8 cellular contexts compared by ENCODE assay signal in genomic region chr2:132300574-132301378, GRCh38.
DNase-seq lines count a peak whose midpoint lies in the region; ATAC-seq, FAIRE-seq and TF ChIP-seq lines count a peak whose summit lies in the region.
"Not testable (repeated sequence)": the region's sequence is repeated elsewhere in the genome, so short reads cannot be mapped to it uniquely, and the experiment has no call there.

No MANE protein-coding gene starts in this region.

- H3K4me2 ChIP-seq in GM12878 (ENCODE audit: control insufficient read depth, insufficient read depth), result not testable (repeated sequence)

- H3K9me3 Mint-ChIP-seq in T-cell; activated T-cell treated with anti-CD3 and anti-CD28 coated beads, Interleukin-2, amount 50 U/mL, for 24 hours; memory B cell: not testable (repeated sequence)

- H3K4me1 ChIP-seq in GM12878 (ENCODE audit: control insufficient read depth, insufficient read depth, low read length); thymus (ENCODE audit: control insufficient read depth, insufficient read depth, low read length): not testable (repeated sequence)

- H3K9ac ChIP-seq in GM12878 (ENCODE audit: control insufficient read depth, insufficient read depth, low read length), result not testable (repeated sequence)

- H2AFZ ChIP-seq in GM12878 (ENCODE audit: control insufficient read depth, low read depth, low read length), result not testable (repeated sequence)

- POLR2A ChIA-PET in T-cell (lab: Charles Lee); GM12878 (lab: Charles Lee): not testable (repeated sequence)

- peak overlapping the region in 1 of 2 donors; percentile 28 for H3K27ac Mint-ChIP-seq in T-cell
- H3K27ac Mint-ChIP-seq in activated T-cell treated with anti-CD3 and anti-CD28 coated beads, Interleukin-2, amount 50 U/mL, for 24 hours; memory B cell: not testable (repeated sequence)

- H3K4me3 Mint-ChIP-seq in T-cell, result peak overlapping the region; percentile 51 to 64 (median 60)
- peak overlapping the region; percentile 54 for H3K4me3 Mint-ChIP-seq in activated T-cell treated with anti-CD3 and anti-CD28 coated beads, Interleukin-2, amount 50 U/mL, for 24 hours
- H3K4me3 Mint-ChIP-seq in memory B cell, result peak overlapping the region; percentile 5

- TF ChIP-seq RAD21 in GM12878 (IDR thresholded peaks at IDR 0.05; ENCODE audit: insufficient read depth, low read depth, low read length), result not testable (repeated sequence)

- H3K9me3 ChIP-seq in MG63; GM12878 (replicated peaks; ENCODE audit: control insufficient read depth, insufficient read depth, low read length); thymus (ENCODE audit: control insufficient read depth): not testable (repeated sequence)

- H3K27me3 Mint-ChIP-seq in T-cell, result peaks cover 0 to 12% of the 10 kb centered on the region in 2 donors
- H3K27me3 Mint-ChIP-seq in activated T-cell treated with anti-CD3 and anti-CD28 coated beads, Interleukin-2, amount 50 U/mL, for 24 hours; memory B cell: not testable (repeated sequence)

- in situ Hi-C loops in GM12878 (cut with MboI), result not testable (repeated sequence)

- not testable (repeated sequence) for H3K36me3 ChIP-seq in MG63; GM12878 (ENCODE audit: control insufficient read depth in 2 of 2, insufficient read depth in 2 of 2, low read length in 1 of 2); thymus (ENCODE audit: control insufficient read depth, insufficient read depth)

- H3K4me3 ChIP-seq in MG63 (peak overlapping the region; percentile 37), thymus (ENCODE audit: low read length) (peak overlapping the region; percentile 18)
- not testable (repeated sequence) for H3K4me3 ChIP-seq in GM12878

- not testable (repeated sequence) for TF ChIP-seq EP300 in GM12878 (IDR thresholded peaks at IDR 0.05; ENCODE audit: borderline replicate concordance in 1 of 2, control insufficient read depth in 1 of 2, low read depth in 2 of 2, low read length in 2 of 2)

- H3K27me3 ChIP-seq in MG63; GM12878 (replicated peaks in 1 of 2; ENCODE audit: control insufficient read depth in 2 of 2, insufficient read depth in 2 of 2, low read length in 1 of 2); thymus (ENCODE audit: control insufficient read depth, insufficient read depth): not testable (repeated sequence)

- not testable (repeated sequence) for H3K36me3 Mint-ChIP-seq in T-cell; activated T-cell treated with anti-CD3 and anti-CD28 coated beads, Interleukin-2, amount 50 U/mL, for 24 hours (ENCODE audit: low read depth); memory B cell

- ATAC-seq in GM19351 (IDR thresholded peaks at IDR 0.05; ENCODE audit: unreplicated experiment), result peak; percentile 62
- ATAC-seq in T-cell (replicated peaks in 1 of 4); memory B cell (ENCODE audit: low read depth): not testable (repeated sequence)
- ATAC-seq in GM12878, result peak; percentile 46

- RAD21 ChIA-PET in GM12878 (lab: Charles Lee; ENCODE audit: unreplicated experiment), result not testable (repeated sequence)

- WGBS in GM12878 (ENCODE audit: insufficient coverage, insufficient replicate concordance, low lambda C conversion rate, missing lambda C conversion rate), result 0% methylated on average over 2 of the region's 2 CpGs
- WGBS in thymus, result 3% methylated on average over 2 of the region's 2 CpGs

- TF ChIP-seq POLR2A in GM12878 (IDR thresholded peaks at IDR 0.05; ENCODE audit: low read depth, low read length), result not testable (repeated sequence)

- CTCF ChIA-PET in T-cell (lab: Charles Lee); GM12878 (lab: Yijun Ruan, JAX): not testable (repeated sequence)

- SMC1A ChIA-PET in GM12878 (lab: Charles Lee; ENCODE audit: uncharacterized antibody, unreplicated experiment), result not testable (repeated sequence)

- BruUV-seq in GM12878 (replicated peaks; lab: Mats Ljungman, UMichigan), result not testable (repeated sequence)

- not testable (repeated sequence) for H3K4me1 Mint-ChIP-seq in T-cell; activated T-cell treated with anti-CD3 and anti-CD28 coated beads, Interleukin-2, amount 50 U/mL, for 24 hours (ENCODE audit: low read depth); memory B cell

- TF ChIP-seq CTCF in GM12878 (IDR thresholded peaks at IDR 0.05 in 2 of 3, conservative IDR thresholded peaks at IDR 0.05 in 1 of 3; ENCODE audit: control insufficient read depth in 2 of 3, extremely low read depth in 1 of 3, insufficient read depth in 1 of 3, low read depth in 3 of 3, low read length in 3 of 3), result not testable (repeated sequence)

- intact Hi-C loops in GM12878 (cut with micrococcal nuclease; ENCODE audit: unreplicated experiment), result not testable (repeated sequence)

- not testable (repeated sequence) for H4K20me1 ChIP-seq in GM12878 (ENCODE audit: control insufficient read depth, insufficient read depth)

- H3K27ac ChIP-seq in GM12878 (ENCODE audit: control insufficient read depth, insufficient read depth); thymus (ENCODE audit: low read depth): not testable (repeated sequence)

- DNase-seq in DMS153 (lab: John Stamatoyannopoulos, UW), result peak; percentile 1
- not testable (repeated sequence) for DNase-seq in MG63; T-cell; activated T-cell treated with anti-CD3 and anti-CD28 coated beads, Interleukin-2, amount 50 U/mL, for 24 hours; GM12878 (ENCODE audit: low read depth, low spot score); memory B cell (ENCODE audit: low spot score in 2 of 2)

- H3K79me2 ChIP-seq in GM12878 (ENCODE audit: control insufficient read depth, insufficient read depth, low read length), result not testable (repeated sequence)

- FAIRE-seq in GM12878 (lab: Jason Lieb, UNC), result not testable (repeated sequence)

Comparison
In these comparisons a context has a peak if more than half of its experiments do, and no peak if none do; other contexts are left out.
1. H3K4me3 Mint-ChIP-seq: peak in every context shown above with its lines; median percentile 60 in T-cell; 54 in activated T-cell treated with anti-CD3 and anti-CD28 coated beads, Interleukin-2, amount 50 U/mL, for 24 hours; 5 in memory B cell.